8 cellular contexts compared by ENCODE assay signal in genomic region chr3:47578119-47578630, GRCh38. TPM values are rescaled to one million over a fixed set of nuclear protein-coding genes. Genes with fewer than 3 reads are reported as not detected.
DNase-seq lines count a peak whose midpoint lies in the region; ATAC-seq and TF ChIP-seq lines count a peak whose summit lies in the region.

No MANE protein-coding gene starts in this region.

- TF ChIP-seq POLR2A in gastrocnemius medialis (IDR thresholded peaks at IDR 0.05) = no peak

- no peak overlapping the region for H3K27ac Mint-ChIP-seq in activated naive CD4-positive, alpha-beta T cell treated with anti-CD3 and anti-CD28 coated beads, Interleukin-2, amount 50 U/mL, for 72 hours

- H3K36me3 Mint-ChIP-seq in activated naive CD4-positive, alpha-beta T cell treated with anti-CD3 and anti-CD28 coated beads, Interleukin-2, amount 50 U/mL, for 72 hours = no peaks in the 10 kb centered on the region

- ATAC-seq in activated naive CD4-positive, alpha-beta T cell treated with anti-CD3 and anti-CD28 coated beads, Interleukin-2, amount 50 U/mL, for 72 hours = peak; percentile 70 to 77
- ATAC-seq in left ventricle myocardium superior (peak; percentile 79), gastrocnemius medialis (peak; percentile 69 to 75), GM21528 (IDR thresholded peaks at IDR 0.05; ENCODE audit: low FRiP score, unreplicated experiment) (no peak)

- no peaks in the 10 kb centered on the region for H3K9me3 Mint-ChIP-seq in activated naive CD4-positive, alpha-beta T cell treated with anti-CD3 and anti-CD28 coated beads, Interleukin-2, amount 50 U/mL, for 72 hours

- H3K27me3 ChIP-seq in SJCRH30 = no peaks in the 10 kb centered on the region
- H3K27me3 ChIP-seq in gastrocnemius medialis = peaks cover 0 to 11% (median 0%) of the 10 kb centered on the region in 3 donors

- peak overlapping the region; percentile 64 for H3K4me3 ChIP-seq in SJCRH30
- peak overlapping the region; percentile 60 to 83 (median 66) for H3K4me3 ChIP-seq in gastrocnemius medialis

- H3K36me3 ChIP-seq in SJCRH30 (no peaks in the 10 kb centered on the region), gastrocnemius medialis (no peaks in the 10 kb centered on the region)

- H3K9me3 ChIP-seq in SJCRH30 (replicated peaks) (no peaks in the 10 kb centered on the region), gastrocnemius medialis (no peaks in the 10 kb centered on the region)

- H3K27ac ChIP-seq in SJCRH30 = no peak overlapping the region
- peak overlapping the region in 1 of 4 donors; percentile 60 for H3K27ac ChIP-seq in gastrocnemius medialis

- intact Hi-C loops in left ventricle myocardium superior (cut with micrococcal nuclease) = no loop called here
- intact Hi-C loops in gastrocnemius medialis (cut with DNase I; ENCODE audit: low total_unique reads) = no loop called here

- H3K4me1 ChIP-seq in SJCRH30 = no peaks in the 10 kb centered on the region
- H3K4me1 ChIP-seq in gastrocnemius medialis = peaks cover 0 to 12% of the 10 kb centered on the region in 2 donors

- TF ChIP-seq CTCF in gastrocnemius medialis (IDR thresholded peaks at IDR 0.05 in 4 of 5, conservative IDR thresholded peaks at IDR 0.05 in 1 of 5) = no peak

- peak; percentile 47 for DNase-seq in NCI-H748 (lab: John Stamatoyannopoulos, UW; ENCODE audit: unreplicated experiment)
- DNase-seq in NCI-H748 treated with DMSO at 0.1 percent for 48 hours (lab: John Stamatoyannopoulos, UW) = no peak
- DNase-seq in SJCRH30 = peak; percentile 56 to 59
- DNase-seq in activated naive CD4-positive, alpha-beta T cell treated with anti-CD3 and anti-CD28 coated beads, Interleukin-2, amount 50 U/mL, for 72 hours (ENCODE audit: low spot score in 2 of 2) = peak in 1 of 2 donors; percentile 38
- DNase-seq in left ventricle myocardium superior = peak; percentile 61
- DNase-seq in gastrocnemius medialis = peak in 1 of 2 donors; percentile 24
- no peak for DNase-seq in amniotic stem cell (lab: John Stamatoyannopoulos, UW)

- in situ Hi-C loops in gastrocnemius medialis (cut with MboI; ENCODE audit: low sequenced_read_pairs in 4 of 4) = no loop called here

RNA-seq across cellular contexts. Expression of gene CSPG5, which starts 0.5 kb away (rescaled TPM):
- 0.73 and 1.1 TPM in 2 replicates for total RNA-seq in SJCRH30 (2014; rRNA removed; shearing (Covaris generic))
- total RNA-seq in activated naive CD4-positive, alpha-beta T cell treated with anti-CD3 and anti-CD28 coated beads, Interleukin-2, amount 50 U/mL, for 72 hours = 1 to 10 TPM in 1 of 2 donors, under 1 TPM in 1; 0.16 to 1.2 TPM
- total RNA-seq in left ventricle myocardium superior (0.59 TPM), gastrocnemius medialis (under 1 TPM; 0.16 to 0.87 (median 0.29) TPM)

Comparison
In these comparisons a context has a peak if more than half of its experiments do, and no peak if none do; other contexts are left out.
1. DNase-seq: peak in NCI-H748 (single experiment), SJCRH30 (2 of 2) and left ventricle myocardium superior (single experiment); none in NCI-H748 treated with DMSO at 0.1 percent for 48 hours (single experiment) and amniotic stem cell (single experiment).